ENCODE assay signal across 1 cellular context in the genomic region with DNA sequence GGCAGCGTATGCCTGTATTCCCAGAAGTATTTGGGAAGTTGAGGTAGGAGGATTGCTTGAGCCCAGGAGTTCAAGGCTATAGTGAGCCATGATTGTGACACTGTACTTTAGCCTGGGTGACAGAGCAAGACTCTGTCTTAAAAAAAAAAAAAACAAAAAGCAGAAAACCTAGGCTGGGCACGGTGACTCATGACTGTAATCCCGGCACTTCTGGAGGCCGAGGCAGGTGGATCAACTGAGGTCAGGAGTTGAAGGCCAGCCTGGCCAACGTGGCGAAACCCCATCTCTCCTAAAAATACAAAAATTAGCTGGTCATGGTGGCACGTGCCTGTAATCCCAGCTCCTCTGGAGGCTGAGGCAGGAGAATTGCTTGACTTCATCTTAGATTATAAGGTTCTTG.
TF ChIP-seq lines count a peak whose summit lies in the region.

No MANE protein-coding gene starts in this region.

TF ChIP-seq in HepG2, 621 proteins besides CTCF, POLR2A, EP300 and RAD21 (continued from another document and continues in another):
- TF ChIP-seq, protein P1, sequence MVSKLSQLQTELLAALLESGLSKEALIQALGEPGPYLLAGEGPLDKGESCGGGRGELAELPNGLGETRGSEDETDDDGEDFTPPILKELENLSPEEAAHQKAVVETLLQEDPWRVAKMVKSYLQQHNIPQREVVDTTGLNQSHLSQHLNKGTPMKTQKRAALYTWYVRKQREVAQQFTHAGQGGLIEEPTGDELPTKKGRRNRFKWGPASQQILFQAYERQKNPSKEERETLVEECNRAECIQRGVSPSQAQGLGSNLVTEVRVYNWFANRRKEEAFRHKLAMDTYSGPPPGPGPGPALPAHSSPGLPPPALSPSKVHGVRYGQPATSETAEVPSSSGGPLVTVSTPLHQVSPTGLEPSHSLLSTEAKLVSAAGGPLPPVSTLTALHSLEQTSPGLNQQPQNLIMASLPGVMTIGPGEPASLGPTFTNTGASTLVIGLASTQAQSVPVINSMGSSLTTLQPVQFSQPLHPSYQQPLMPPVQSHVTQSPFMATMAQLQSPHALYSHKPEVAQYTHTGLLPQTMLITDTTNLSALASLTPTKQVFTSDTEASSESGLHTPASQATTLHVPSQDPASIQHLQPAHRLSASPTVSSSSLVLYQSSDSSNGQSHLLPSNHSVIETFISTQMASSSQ (IDR thresholded peaks at IDR 0.05; ENCODE audit: low read depth) = 0 out of 2 replicates have a peak, but pooled peaks have one; percentile 17
- TF ChIP-seq, protein P1 (CRISPR knock-in tag; IDR thresholded peaks at IDR 0.05; ENCODE audit: borderline replicate concordance) = peak; percentile 12; the same call in 1 of the 2 replicates
- TF ChIP-seq ZBTB26 (CRISPR knock-in tag; IDR thresholded peaks at IDR 0.05; ENCODE audit: borderline replicate concordance) = peak; percentile 87
- TF ChIP-seq ZNF543 (CRISPR knock-in tag; IDR thresholded peaks at IDR 0.05) = no peak
- TF ChIP-seq KAT7 (CRISPR knock-in tag; IDR thresholded peaks at IDR 0.05; ENCODE audit: borderline replicate concordance) = 0 out of 2 replicates have a peak, but pooled peaks have one; percentile 37
- TF ChIP-seq KDM1A (CRISPR knock-in tag; IDR thresholded peaks at IDR 0.05) = 0 out of 2 replicates have a peak, but pooled peaks have one; percentile 11
- peak; percentile 88 for TF ChIP-seq NCOA2 (CRISPR knock-in tag; IDR thresholded peaks at IDR 0.05)
- TF ChIP-seq FOXA3 (CRISPR knock-in tag; IDR thresholded peaks at IDR 0.05) = peak; percentile 59
- TF ChIP-seq FOXC1 (CRISPR knock-in tag; IDR thresholded peaks at IDR 0.05; ENCODE audit: borderline replicate concordance) = 0 out of 2 replicates have a peak, but pooled peaks have one; percentile 25
- peak; percentile 99 for TF ChIP-seq FOSL2 (CRISPR knock-in tag; IDR thresholded peaks at IDR 0.05)
- TF ChIP-seq ZNF574 (CRISPR knock-in tag; IDR thresholded peaks at IDR 0.05) = peak; percentile 23; the same call in 1 of the 2 replicates
- peak; percentile 88 for TF ChIP-seq ZMYM2 (CRISPR knock-in tag; IDR thresholded peaks at IDR 0.05)
- peak; percentile 56 for TF ChIP-seq ZGPAT (CRISPR knock-in tag; IDR thresholded peaks at IDR 0.05)
- no peak for TF ChIP-seq ZNF44 (CRISPR knock-in tag; IDR thresholded peaks at IDR 0.05)
- peak; percentile 41; the same call in 1 of the 2 replicates for TF ChIP-seq DMAP1 (CRISPR knock-in tag; IDR thresholded peaks at IDR 0.05)
- TF ChIP-seq SP2 (CRISPR knock-in tag; IDR thresholded peaks at IDR 0.05) = no peak
- no peak for TF ChIP-seq TCF12 (IDR thresholded peaks at IDR 0.05)
- no peak for TF ChIP-seq TCF12 (CRISPR knock-in tag; IDR thresholded peaks at IDR 0.05)
- TF ChIP-seq ZNF713 (CRISPR knock-in tag; IDR thresholded peaks at IDR 0.05) = no peak
- TF ChIP-seq YY1 (IDR thresholded peaks at IDR 0.05; ENCODE audit: insufficient read depth, insufficient replicate concordance, low read depth, low read length) = peak; percentile 43
- TF ChIP-seq KDM2A (CRISPR knock-in tag; IDR thresholded peaks at IDR 0.05; ENCODE audit: borderline replicate concordance, low read depth) = peak; percentile 75; the same call in 1 of the 2 replicates
- TF ChIP-seq ONECUT2 (CRISPR knock-in tag; IDR thresholded peaks at IDR 0.05) = no peak
- peak; percentile 46; the same call in 1 of the 2 replicates for TF ChIP-seq ZBTB7B (CRISPR knock-in tag; IDR thresholded peaks at IDR 0.05)
- no peak for TF ChIP-seq ZNF484 (CRISPR knock-in tag; IDR thresholded peaks at IDR 0.05; ENCODE audit: borderline replicate concordance, low read depth)
- TF ChIP-seq ZSCAN5A (CRISPR knock-in tag; IDR thresholded peaks at IDR 0.05; ENCODE audit: borderline replicate concordance) = no peak
- TF ChIP-seq, protein P2, sequence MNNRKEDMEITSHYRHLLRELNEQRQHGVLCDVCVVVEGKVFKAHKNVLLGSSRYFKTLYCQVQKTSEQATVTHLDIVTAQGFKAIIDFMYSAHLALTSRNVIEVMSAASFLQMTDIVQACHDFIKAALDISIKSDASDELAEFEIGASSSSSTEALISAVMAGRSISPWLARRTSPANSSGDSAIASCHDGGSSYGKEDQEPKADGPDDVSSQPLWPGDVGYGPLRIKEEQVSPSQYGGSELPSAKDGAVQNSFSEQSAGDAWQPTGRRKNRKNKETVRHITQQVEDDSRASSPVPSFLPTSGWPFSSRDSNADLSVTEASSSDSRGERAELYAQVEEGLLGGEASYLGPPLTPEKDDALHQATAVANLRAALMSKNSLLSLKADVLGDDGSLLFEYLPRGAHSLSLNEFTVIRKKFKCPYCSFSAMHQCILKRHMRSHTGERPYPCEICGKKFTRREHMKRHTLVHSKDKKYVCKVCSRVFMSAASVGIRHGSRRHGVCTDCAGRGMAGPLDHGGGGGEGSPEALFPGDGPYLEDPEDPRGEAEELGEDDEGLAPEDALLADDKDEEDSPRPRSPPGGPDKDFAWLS (CRISPR knock-in tag; IDR thresholded peaks at IDR 0.05; ENCODE audit: borderline replicate concordance) = no peak
- peak; percentile 80 for TF ChIP-seq MED1 (CRISPR knock-in tag; IDR thresholded peaks at IDR 0.05)
- TF ChIP-seq SUZ12 (IDR thresholded peaks at IDR 0.05; ENCODE audit: low read depth, low read length) = no peak
- peak; percentile 76 for TF ChIP-seq PHF21A (CRISPR knock-in tag; IDR thresholded peaks at IDR 0.05)
- TF ChIP-seq FOXP1 (IDR thresholded peaks at IDR 0.05) = no peak
- TF ChIP-seq FOXP1 (CRISPR knock-in tag; IDR thresholded peaks at IDR 0.05) = peak; percentile 41; the same call in 1 of the 2 replicates
- TF ChIP-seq NFKBIZ (CRISPR knock-in tag; IDR thresholded peaks at IDR 0.05) = 0 out of 2 replicates have a peak, but pooled peaks have one; percentile 53
- no peak for TF ChIP-seq ZNF343 (CRISPR knock-in tag; IDR thresholded peaks at IDR 0.05)
- peak; percentile 40 for TF ChIP-seq ATF1 (CRISPR knock-in tag; IDR thresholded peaks at IDR 0.05)
- TF ChIP-seq GFI1 (CRISPR knock-in tag; IDR thresholded peaks at IDR 0.05; ENCODE audit: borderline replicate concordance) = peak; percentile 47; the same call in 1 of the 2 replicates
- no peak for TF ChIP-seq HNRNPK (IDR thresholded peaks at IDR 0.05; ENCODE audit: low read depth, low read length, poor library complexity, severe bottlenecking)
- 0 out of 2 replicates have a peak, but pooled peaks have one; percentile 17 for TF ChIP-seq GATAD1 (CRISPR knock-in tag; IDR thresholded peaks at IDR 0.05)
- no peak for TF ChIP-seq ZXDC (CRISPR knock-in tag; IDR thresholded peaks at IDR 0.05)
- TF ChIP-seq, protein P3, sequence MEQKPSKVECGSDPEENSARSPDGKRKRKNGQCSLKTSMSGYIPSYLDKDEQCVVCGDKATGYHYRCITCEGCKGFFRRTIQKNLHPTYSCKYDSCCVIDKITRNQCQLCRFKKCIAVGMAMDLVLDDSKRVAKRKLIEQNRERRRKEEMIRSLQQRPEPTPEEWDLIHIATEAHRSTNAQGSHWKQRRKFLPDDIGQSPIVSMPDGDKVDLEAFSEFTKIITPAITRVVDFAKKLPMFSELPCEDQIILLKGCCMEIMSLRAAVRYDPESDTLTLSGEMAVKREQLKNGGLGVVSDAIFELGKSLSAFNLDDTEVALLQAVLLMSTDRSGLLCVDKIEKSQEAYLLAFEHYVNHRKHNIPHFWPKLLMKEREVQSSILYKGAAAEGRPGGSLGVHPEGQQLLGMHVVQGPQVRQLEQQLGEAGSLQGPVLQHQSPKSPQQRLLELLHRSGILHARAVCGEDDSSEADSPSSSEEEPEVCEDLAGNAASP (CRISPR knock-in tag; IDR thresholded peaks at IDR 0.05; ENCODE audit: borderline replicate concordance) = peak; percentile 89
- peak; percentile 98 for TF ChIP-seq RXRA (CRISPR knock-in tag; IDR thresholded peaks at IDR 0.05)
